Comparison of ENCODE assay signal across 9 cellular contexts in the genomic region with DNA sequence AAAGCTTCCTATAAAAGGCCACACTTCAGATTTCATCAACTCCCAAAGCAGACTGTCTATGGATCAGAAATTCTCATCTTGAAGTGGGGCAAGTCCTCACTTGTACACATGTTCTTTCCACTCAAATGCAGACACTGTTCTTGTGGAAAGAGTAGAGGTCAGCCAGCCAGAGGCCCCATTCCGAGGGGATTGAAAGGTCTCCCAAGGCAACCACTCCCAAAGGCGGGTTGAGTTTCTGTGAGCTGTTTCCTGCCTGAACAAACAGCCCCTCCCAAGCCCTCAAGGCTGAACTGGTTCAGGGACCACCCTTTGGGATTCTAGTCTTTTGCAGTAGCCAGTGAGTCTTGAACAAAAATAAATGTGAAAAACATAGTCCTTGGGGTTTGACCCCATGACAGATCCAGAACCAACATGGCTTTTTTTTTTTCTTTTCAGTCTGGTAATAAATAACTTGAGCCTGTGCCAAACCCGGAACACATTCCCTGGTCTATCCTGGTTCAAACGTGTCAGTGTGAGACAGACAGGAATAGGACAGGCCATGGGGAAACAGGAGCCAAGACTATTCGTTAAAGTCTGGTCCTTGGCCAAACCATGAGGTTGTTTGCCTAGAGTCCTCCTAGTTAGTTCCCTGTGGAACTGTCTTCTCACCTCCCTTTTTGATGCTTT. TPM values are rescaled to one million over a fixed set of nuclear protein-coding genes. Genes with fewer than 3 reads are reported as not detected.
DNase-seq lines count a peak whose midpoint lies in the region; ATAC-seq and TF ChIP-seq lines count a peak whose summit lies in the region.
"Had no signal": no experiment of that assay in that cellular context is flagged by ENCODE, and none has a peak within 500 bp of the region (broad histone marks: within the 10 kb centered on the region; RNA-seq: fewer than 3 reads in every experiment).

No MANE protein-coding gene starts in this region.

- TF ChIP-seq POLR2A in heart left ventricle (IDR thresholded peaks at IDR 0.05) (no peak), prostate gland (IDR thresholded peaks at IDR 0.05) (no peak)

- H3K4me1 ChIP-seq in heart left ventricle (peaks cover 0 to 42% (median 12%) of the 10 kb centered on the region in 12 donors), prostate gland (replicated peaks) (no peaks in the 10 kb centered on the region)

- H3K27ac ChIP-seq in heart left ventricle (peak overlapping the region in 11 of 12 donors; percentile 8 to 68 (median 46)), prostate gland (peak overlapping the region in 1 of 2 donors; percentile 16)

- no peaks in the 10 kb centered on the region; the same call in 1 of the 2 replicates for H3K27me3 Mint-ChIP-seq in WTC11 (ENCODE audit: low read depth)
- H3K27me3 Mint-ChIP-seq: activated B cell treated with CpG ODN at 0.5 μM for 24 hours had no signal

- H3K27ac Mint-ChIP-seq in WTC11, result peak overlapping the region; percentile 43; the same call in 1 of the 2 replicates
- H3K27ac Mint-ChIP-seq: activated B cell treated with CpG ODN at 0.5 μM for 24 hours had no signal

- no peak for TF ChIP-seq CTCF in WTC11 (IDR thresholded peaks at IDR 0.05)
- TF ChIP-seq CTCF in heart left ventricle (IDR thresholded peaks at IDR 0.05), result no peak
- TF ChIP-seq CTCF in prostate gland (IDR thresholded peaks at IDR 0.05), result no peak

- WGBS in heart left ventricle, 4 donors, result 25 to 32% (median 26%) methylated on average over 5 of the region's 5 CpGs
- WGBS in prostate gland, result 32% methylated on average over 5 of the region's 5 CpGs

- no peak overlapping the region for H3K4me3 ChIP-seq in heart left ventricle
- no peak overlapping the region for H3K4me3 ChIP-seq in prostate gland

- H3K36me3 ChIP-seq in heart left ventricle, result no peaks in the 10 kb centered on the region
- H3K36me3 ChIP-seq in prostate gland, result no peaks in the 10 kb centered on the region

- H3K4me3 Mint-ChIP-seq in WTC11, result no peak overlapping the region
- H3K4me3 Mint-ChIP-seq: activated B cell treated with CpG ODN at 0.5 μM for 24 hours had no signal

- no peaks in the 10 kb centered on the region for H3K36me3 Mint-ChIP-seq in WTC11

- POLR2A ChIA-PET in WTC11 (lab: Charles Lee), result no interaction called here

- CTCF ChIA-PET in WTC11 (lab: Charles Lee), result interaction anchor here (0.7 kb wide), 1 partner anchor 327 kb away, joined by 3 read pairs; no protein-coding TSS in a partner anchor

- ATAC-seq in WTC11 (peak; percentile 58; the same call in 1 of the 2 replicates), heart left ventricle (peak; percentile 60 to 89 (median 84)), HG03439 (IDR thresholded peaks at IDR 0.05; ENCODE audit: unreplicated experiment) (no peak), GM18520 (IDR thresholded peaks at IDR 0.05; ENCODE audit: unreplicated experiment) (no peak), HG03097 (IDR thresholded peaks at IDR 0.05; ENCODE audit: low FRiP score, unreplicated experiment) (no peak), HG02759 (IDR thresholded peaks at IDR 0.05; ENCODE audit: unreplicated experiment) (no peak)

- H3K27me3 ChIP-seq in heart left ventricle, result no peaks in the 10 kb centered on the region
- H3K27me3 ChIP-seq in prostate gland (replicated peaks; ENCODE audit: insufficient read depth), result no peaks in the 10 kb centered on the region

- peak; percentile 60 for DNase-seq in HT-29 (ENCODE audit: low spot score)
- no peak for DNase-seq in WTC11 (ENCODE audit: low spot score)
- DNase-seq in heart left ventricle, result peak in 4 of 5 donors; percentile 28 to 50 (median 33)
- peak; percentile 14 for DNase-seq in prostate gland (ENCODE audit: low spot score)
- DNase-seq: activated B cell treated with CpG ODN at 0.5 μM for 24 hours had no signal

- peaks cover 5% of the 10 kb centered on the region for H3K4me1 Mint-ChIP-seq in WTC11

- H3K9me3 Mint-ChIP-seq in WTC11, result no peaks in the 10 kb centered on the region
- H3K9me3 Mint-ChIP-seq: activated B cell treated with CpG ODN at 0.5 μM for 24 hours had no signal

- intact Hi-C loops in heart left ventricle (cut with DNase I), result no loop called here
- intact Hi-C loops in prostate gland (cut with DNase I), result no loop called here

- H3K9me3 ChIP-seq in heart left ventricle, result no peaks in the 10 kb centered on the region
- H3K9me3 ChIP-seq in prostate gland, result no peaks in the 10 kb centered on the region

TF ChIP-seq in WTC11, 78 proteins besides CTCF, POLR2A, EP300 and RAD21:
- TF ChIP-seq MLX (CRISPR knock-in tag; IDR thresholded peaks at IDR 0.05) (no peak), ZNF219 (CRISPR knock-in tag; IDR thresholded peaks at IDR 0.05; ENCODE audit: borderline replicate concordance) (no peak), TCF7 (CRISPR knock-in tag; IDR thresholded peaks at IDR 0.05; ENCODE audit: low read depth) (no peak), NFYB (CRISPR knock-in tag; conservative IDR thresholded peaks at IDR 0.05; ENCODE audit: low read depth) (no peak), ERG (CRISPR knock-in tag; IDR thresholded peaks at IDR 0.05) (no peak), CREM (CRISPR knock-in tag; IDR thresholded peaks at IDR 0.05) (no peak)
- TF ChIP-seq, protein P1, sequence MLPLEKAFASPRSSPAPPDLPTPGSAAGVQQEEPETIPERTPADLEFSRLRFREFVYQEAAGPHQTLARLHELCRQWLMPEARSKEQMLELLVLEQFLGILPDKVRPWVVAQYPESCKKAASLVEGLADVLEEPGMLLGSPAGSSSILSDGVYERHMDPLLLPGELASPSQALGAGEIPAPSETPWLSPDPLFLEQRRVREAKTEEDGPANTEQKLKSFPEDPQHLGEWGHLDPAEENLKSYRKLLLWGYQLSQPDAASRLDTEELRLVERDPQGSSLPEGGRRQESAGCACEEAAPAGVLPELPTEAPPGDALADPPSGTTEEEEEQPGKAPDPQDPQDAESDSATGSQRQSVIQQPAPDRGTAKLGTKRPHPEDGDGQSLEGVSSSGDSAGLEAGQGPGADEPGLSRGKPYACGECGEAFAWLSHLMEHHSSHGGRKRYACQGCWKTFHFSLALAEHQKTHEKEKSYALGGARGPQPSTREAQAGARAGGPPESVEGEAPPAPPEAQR (CRISPR knock-in tag; IDR thresholded peaks at IDR 0.05), result no peak

RNA-seq across cellular contexts. Expression of gene STK38L, which starts 17.6 kb away (rescaled TPM):
- 19.6 and 33.2 TPM in 2 replicates for total RNA-seq in HT-29 (2014; rRNA removed; shearing (Covaris generic))
- 37.6 to 47.2 TPM (median 41.7 TPM) in 3 replicates for total RNA-seq in WTC11 (2021)
- total RNA-seq in heart left ventricle, result 100 to 1,000 TPM in 2 of 9 donors, 10 to 100 TPM in 7; 26.3 to 142 (median 83.7) TPM
- polyA plus RNA-seq in heart left ventricle, result 10 to 100 TPM; 21.1 to 22.3 TPM
- total RNA-seq in prostate gland, result 10 to 100 TPM; 25.3 to 37.1 TPM

Comparison
In these comparisons a context has a peak if more than half of its experiments do, and no peak if none do; other contexts are left out.
1. ATAC-seq: peak in WTC11 (single experiment) and heart left ventricle (4 of 4); none in HG03439 (single experiment), GM18520 (single experiment), HG03097 (single experiment) and HG02759 (single experiment).